Comparison of ENCODE assay signal across 23 cellular contexts in the genomic region with DNA sequence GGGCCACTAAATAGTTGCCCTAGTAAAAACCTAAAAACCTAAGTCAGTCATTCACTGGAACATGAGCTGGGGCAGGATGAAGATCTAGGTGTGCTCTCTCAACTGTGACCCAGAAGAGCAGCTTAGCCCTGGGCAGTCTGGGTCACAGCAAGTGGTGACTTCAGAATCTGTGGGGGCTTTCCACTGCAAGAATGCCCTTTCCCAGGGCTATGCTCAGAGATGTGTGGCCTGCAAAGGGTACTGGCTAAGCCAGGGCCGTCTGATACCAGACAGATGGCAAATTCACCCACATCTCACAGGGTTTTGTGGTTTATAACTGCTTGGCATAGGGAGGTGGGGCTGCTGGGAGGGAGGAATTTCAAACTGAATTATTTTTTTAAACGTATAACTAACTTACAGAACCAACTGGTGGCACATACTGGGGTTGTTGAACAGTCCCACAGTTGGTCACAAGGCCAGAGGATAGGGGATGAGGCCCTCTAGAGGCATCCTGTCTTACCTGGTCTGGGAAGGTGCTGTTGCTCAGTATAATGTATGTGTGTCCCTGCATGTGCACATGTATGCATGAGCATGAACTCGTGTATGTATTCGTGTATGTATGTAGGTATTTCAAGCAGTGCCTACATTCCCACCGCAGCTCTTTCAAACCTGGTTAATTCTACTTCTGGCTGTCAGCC.
A peak's percentile ranks its signal among the peaks of the same experiment; 100 is the strongest.
DNase-seq lines count a peak whose midpoint lies in the region; ATAC-seq, FAIRE-seq and TF ChIP-seq lines count a peak whose summit lies in the region.
"Had no signal": no experiment of that assay in that cellular context is flagged by ENCODE, and none has a peak within 500 bp of the region (broad histone marks: within the 10 kb centered on the region; RNA-seq: fewer than 3 reads in every experiment).

No MANE protein-coding gene starts in this region.

- no peak overlapping the region for H3K4me3 Mint-ChIP-seq in activated T-cell treated with anti-CD3 and anti-CD28 coated beads, Interleukin-2, amount 50 U/mL, for 72 hours
- H3K4me3 Mint-ChIP-seq: activated naive CD8-positive, alpha-beta T cell treated with anti-CD3 and anti-CD28 coated beads, Interleukin-2, amount 50 U/mL, for 24 hours; activated T-cell treated with anti-CD3 and anti-CD28 coated beads, Interleukin-2, amount 50 U/mL, for 4 hours had no signal

- ATAC-seq in left lobe of liver (peak; percentile 13), HG02852 (IDR thresholded peaks at IDR 0.05; ENCODE audit: unreplicated experiment) (no peak)
- ATAC-seq in activated T-cell treated with anti-CD3 and anti-CD28 coated beads, Interleukin-2, amount 50 U/mL, for 72 hours (replicated peaks in 1 of 2), result no peak
- ATAC-seq: activated naive CD8-positive, alpha-beta T cell treated with anti-CD3 and anti-CD28 coated beads, Interleukin-2, amount 50 U/mL, for 24 hours; activated T-cell treated with anti-CD3 and anti-CD28 coated beads, Interleukin-2, amount 50 U/mL, for 4 hours; SK-N-SH treated with all-trans-retinoic acid at 6 μM for 48 hours had no signal

- 0 out of 2 replicates have a peak, but pooled peaks have one; percentile 12 for TF ChIP-seq CTCF in LNCaP clone FGC (IDR thresholded peaks at IDR 0.05; ENCODE audit: control insufficient read depth, extremely low read depth, insufficient read depth)

- H3K9me3 Mint-ChIP-seq in activated T-cell treated with anti-CD3 and anti-CD28 coated beads, Interleukin-2, amount 50 U/mL, for 72 hours, result no peaks in the 10 kb centered on the region
- H3K9me3 Mint-ChIP-seq: activated naive CD8-positive, alpha-beta T cell treated with anti-CD3 and anti-CD28 coated beads, Interleukin-2, amount 50 U/mL, for 24 hours; activated T-cell treated with anti-CD3 and anti-CD28 coated beads, Interleukin-2, amount 50 U/mL, for 4 hours had no signal

- peaks cover 43% of the 10 kb centered on the region for H3K4me1 Mint-ChIP-seq in activated T-cell treated with anti-CD3 and anti-CD28 coated beads, Interleukin-2, amount 50 U/mL, for 72 hours (ENCODE audit: low read depth)

- H3K4me3 ChIP-seq in LNCaP clone FGC (ENCODE audit: low read depth, low read length), result no peak overlapping the region
- H3K4me3 ChIP-seq: hepatocyte, PC-9, thyroid gland had no signal

- peak; percentile 53 for FAIRE-seq in urothelium cell line (lab: Jason Lieb, UNC)
- FAIRE-seq: keratinocyte, TTC549 had no signal

- DNase-seq in NCI-H82 (lab: John Stamatoyannopoulos, UW) (peak; percentile 27), NCI-H82 treated with DMSO at 0.1 percent for 48 hours (lab: John Stamatoyannopoulos, UW; ENCODE audit: unreplicated experiment) (no peak), LNCaP clone FGC (ENCODE audit: low read depth) (no peak), left lobe of liver (ENCODE audit: low spot score) (no peak), urothelium cell line (ENCODE audit: low spot score) (no peak), NCI-H187 treated with DMSO at 0.1 percent for 48 hours (lab: John Stamatoyannopoulos, UW) (no peak)
- DNase-seq in activated T-cell treated with anti-CD3 and anti-CD28 coated beads, Interleukin-2, amount 50 U/mL, for 72 hours, result no peak
- DNase-seq: 8988T; activated CD4-positive, alpha-beta T cell treated with anti-CD3 and anti-CD28 coated beads, Interleukin-2, amount 50 U/mL, for 4 hours; activated naive CD8-positive, alpha-beta T cell treated with anti-CD3 and anti-CD28 coated beads, Interleukin-2, amount 50 U/mL, for 24 hours; activated T-cell treated with anti-CD3 and anti-CD28 coated beads, Interleukin-2, amount 50 U/mL, for 4 hours; DMS 273 treated with DMSO at 0.1 percent for 48 hours; effector CD4-positive, alpha-beta T cell; NCI-H2081; NCI-H526 treated with DMSO at 0.1 percent for 48 hours; PC-9; stimulated activated CD4-positive, alpha-beta T cell treated with anti-CD3 and anti-CD28 coated beads, Interleukin-4, amount 100 ng/mL, for 4 hours; thyroid gland had no signal

- H3K27me3 Mint-ChIP-seq in activated T-cell treated with anti-CD3 and anti-CD28 coated beads, Interleukin-2, amount 50 U/mL, for 72 hours (ENCODE audit: low read depth), result no peaks in the 10 kb centered on the region
- H3K27me3 Mint-ChIP-seq: activated naive CD8-positive, alpha-beta T cell treated with anti-CD3 and anti-CD28 coated beads, Interleukin-2, amount 50 U/mL, for 24 hours had no signal

- peaks cover 0 to 2% of the 10 kb centered on the region in 2 donors for H3K36me3 Mint-ChIP-seq in activated T-cell treated with anti-CD3 and anti-CD28 coated beads, Interleukin-2, amount 50 U/mL, for 72 hours (ENCODE audit: insufficient read depth in 2 of 2)

- no peak overlapping the region for H3K27ac Mint-ChIP-seq in activated T-cell treated with anti-CD3 and anti-CD28 coated beads, Interleukin-2, amount 50 U/mL, for 72 hours
- H3K27ac Mint-ChIP-seq: activated naive CD8-positive, alpha-beta T cell treated with anti-CD3 and anti-CD28 coated beads, Interleukin-2, amount 50 U/mL, for 24 hours had no signal
